In genomic region chr4:13891544-13891939, GRCh38 we compare ENCODE assay signal across 18 cellular contexts.
DNase-seq lines count a peak whose midpoint lies in the region; ATAC-seq, FAIRE-seq and TF ChIP-seq lines count a peak whose summit lies in the region.
"Had no signal": no experiment of that assay in that cellular context is flagged by ENCODE, and none has a peak within 500 bp of the region (broad histone marks: within the 10 kb centered on the region; RNA-seq: fewer than 3 reads in every experiment).

No MANE protein-coding gene starts in this region.

- in situ Hi-C loops in astrocyte of the spinal cord (cut with HindIII; ENCODE audit: low sequenced_read_pairs), result no loop called here

- no peak for ATAC-seq in HG03354 (IDR thresholded peaks at IDR 0.05; ENCODE audit: poor library complexity, severe bottlenecking, unreplicated experiment)
- ATAC-seq: activated CD8-positive, alpha-beta T cell treated with anti-CD3 and anti-CD28 coated beads, Interleukin-2, amount 10 ng/mL, durations not matched to agents 7 days and 5 days had no signal

- DNase-seq in HFFc6 (peak; percentile 37), astrocyte of the spinal cord (ENCODE audit: low read depth, low spot score) (peak; percentile 80), iris pigment epithelial cell (ENCODE audit: low read depth) (peak; percentile 63), urothelium cell line (ENCODE audit: low spot score) (peak; percentile 6), frontal cortex (ENCODE audit: low spot score in 2 of 2) (no peak)
- DNase-seq in stimulated activated naive CD4-positive, alpha-beta T cell treated with Interleukin-2 at 50 U/mL for 16 hours (lab: John Stamatoyannopoulos, UW), result no peak
- DNase-seq: activated CD8-positive, alpha-beta T cell treated with anti-CD3 and anti-CD28 coated beads, Interleukin-2, amount 10 ng/mL, durations not matched to agents 7 days and 5 days; adrenal gland; CD4-positive, CD25-positive, alpha-beta regulatory T cell; DND-41; glutamatergic neuron; NCI-H2029; Peyer's patch; retina; stimulated activated CD4-positive, alpha-beta T cell treated with anti-CD3 and anti-CD28 coated beads, Interleukin-2, amount 100 ng/mL, for 24 hours; testis had no signal

- TF ChIP-seq CTCF in HFFc6 (IDR thresholded peaks at IDR 0.05), result no peak
- no peak for TF ChIP-seq CTCF in astrocyte of the spinal cord (IDR thresholded peaks at IDR 0.05; ENCODE audit: low read depth, low read length)

- H3K4me1 Mint-ChIP-seq in HFFc6 (ENCODE audit: low read depth), result peaks cover 70% of the 10 kb centered on the region
- H3K4me1 Mint-ChIP-seq: CD4-positive, CD25-positive, alpha-beta regulatory T cell had no signal

- H3K4me3 ChIP-seq in astrocyte of the spinal cord (ENCODE audit: low read depth, low read length), result no peak overlapping the region
- H3K4me3 ChIP-seq: adrenal gland, lung, Peyer's patch, testis had no signal

- peaks cover 7% of the 10 kb centered on the region for H3K36me3 Mint-ChIP-seq in HFFc6 (ENCODE audit: low read depth)
- H3K36me3 Mint-ChIP-seq: CD4-positive, CD25-positive, alpha-beta regulatory T cell had no signal

- FAIRE-seq in urothelium cell line (lab: Jason Lieb, UNC), result no peak
- no peak for FAIRE-seq in frontal cortex (lab: Jason Lieb, UNC)

- H3K27me3 Mint-ChIP-seq in HFFc6 (ENCODE audit: insufficient read depth), result peaks cover 4% of the 10 kb centered on the region; the same call in 1 of the 2 replicates
- H3K27me3 Mint-ChIP-seq: CD4-positive, CD25-positive, alpha-beta regulatory T cell had no signal

- no peaks in the 10 kb centered on the region for H3K9me3 Mint-ChIP-seq in HFFc6

- H3K27ac Mint-ChIP-seq in HFFc6, result peak overlapping the region; percentile 99
- H3K27ac Mint-ChIP-seq: activated CD8-positive, alpha-beta T cell treated with anti-CD3 and anti-CD28 coated beads, Interleukin-2, amount 10 ng/mL, durations not matched to agents 7 days and 5 days; CD4-positive, CD25-positive, alpha-beta regulatory T cell had no signal

- H3K4me3 Mint-ChIP-seq in HFFc6, result peak overlapping the region; percentile 29
- H3K4me3 Mint-ChIP-seq: activated CD8-positive, alpha-beta T cell treated with anti-CD3 and anti-CD28 coated beads, Interleukin-2, amount 10 ng/mL, durations not matched to agents 7 days and 5 days; CD4-positive, CD25-positive, alpha-beta regulatory T cell had no signal

Comparison
In these comparisons a context has a peak if more than half of its experiments do, and no peak if none do; other contexts are left out.
1. DNase-seq: peak in HFFc6 (single experiment), astrocyte of the spinal cord (single experiment), iris pigment epithelial cell (single experiment) and urothelium cell line (single experiment); none in stimulated activated naive CD4-positive, alpha-beta T cell treated with Interleukin-2 at 50 U/mL for 16 hours (single experiment) and frontal cortex (0 of 2).